In genomic region chr7:105403128-105403527, GRCh38 we compare ENCODE assay signal across 9 cellular contexts.
"Had no signal": no experiment of that assay in that cellular context is flagged by ENCODE, and none has a peak within 500 bp of the region (broad histone marks: within the 10 kb centered on the region; RNA-seq: fewer than 3 reads in every experiment).

No MANE protein-coding gene starts in this region.

- H3K27ac Mint-ChIP-seq: IgD-negative memory B cell had no signal

- H3K36me3 Mint-ChIP-seq: IgD-negative memory B cell had no signal

- H3K9ac ChIP-seq: GM23248 had no signal

- DNase-seq: GOT3, H7, KG1 had no signal

- H3K36me3 ChIP-seq: HAP-1 had no signal

- H3K9me3 Mint-ChIP-seq: IgD-negative memory B cell had no signal

- H3K9me3 ChIP-seq: HAP-1 had no signal

- H3K4me3 Mint-ChIP-seq: IgD-negative memory B cell had no signal

- FAIRE-seq: HepG2 had no signal

- H3K4me3 ChIP-seq: GM23248, HAP-1 had no signal

- ATAC-seq: HCT116, HepG2 had no signal

- H3K27ac ChIP-seq: GM23248, HL-60 had no signal

- H3K27me3 Mint-ChIP-seq: IgD-negative memory B cell had no signal

- H2AFZ ChIP-seq: GM23248 had no signal
